ENCODE assay signal across 8 cellular contexts in the genomic region with DNA sequence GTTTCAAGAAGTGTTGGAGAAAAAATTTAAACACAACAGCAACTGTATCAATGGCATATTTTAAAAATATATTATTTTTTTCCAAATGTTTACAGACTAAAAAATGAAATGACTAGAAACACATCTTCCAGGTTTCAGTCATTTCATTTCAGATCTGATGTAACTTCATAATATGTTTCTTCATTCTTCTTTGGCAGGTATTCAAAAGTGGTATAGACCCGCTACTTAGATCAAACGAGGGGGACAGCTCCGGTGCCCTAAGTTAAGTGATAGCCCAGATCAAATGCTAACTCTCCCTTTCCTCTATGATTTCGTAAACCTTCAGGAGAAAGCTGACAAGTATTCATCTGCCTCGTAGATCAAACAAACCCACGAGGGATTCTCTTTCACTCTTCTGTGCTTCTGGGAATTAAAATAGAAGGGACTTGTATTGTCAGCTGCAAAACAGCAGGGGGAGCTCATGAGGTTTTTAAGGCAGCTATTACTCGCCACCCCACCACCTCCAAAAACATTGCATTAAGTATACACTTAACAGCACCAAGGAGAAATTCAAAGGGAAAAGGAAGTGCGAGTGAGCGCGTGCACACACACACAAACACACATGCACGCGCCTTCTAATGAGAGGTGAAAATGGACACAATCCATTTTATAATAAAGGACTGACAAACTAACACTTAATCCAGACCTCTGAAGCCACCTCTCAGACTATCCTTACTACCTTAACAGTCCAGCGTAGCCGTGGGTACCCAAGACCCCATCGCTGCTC. TPM values are rescaled to one million over a fixed set of nuclear protein-coding genes. Genes with fewer than 3 reads are reported as not detected.
DNase-seq lines count a peak whose midpoint lies in the region; TF ChIP-seq lines count a peak whose summit lies in the region.

No MANE protein-coding gene starts in this region.

- no peaks in the 10 kb centered on the region for H3K9me3 ChIP-seq in GM23248 (ENCODE audit: low read depth)

- H3K4me3 Mint-ChIP-seq in brain: peak overlapping the region in 2 of 5 experiments; percentile 58 to 64

- peak overlapping the region; percentile 72 for H3K4me3 ChIP-seq in GM23248

- H3F3A ChIP-seq in GM23248 (ENCODE audit: insufficient read depth): no peaks in the 10 kb centered on the region

- no peak overlapping the region for H3K27ac ChIP-seq in GM23248

- DNase-seq in ELR (ENCODE audit: low read depth) (peak; percentile 69), GM23248 (peak; percentile 74), MV-4-11 (lab: John Stamatoyannopoulos, UW) (peak; percentile 82), T-helper 1 cell (peak in 3 of 5 donors; percentile 15 to 72 (median 35)), iris pigment epithelial cell (ENCODE audit: low read depth) (peak; percentile 66), GOT3 (lab: John Stamatoyannopoulos, UW) (no peak)
- DNase-seq in stimulated activated CD4-positive, alpha-beta T cell treated with anti-CD3 and anti-CD28 coated beads, Interleukin-2, amount 100 ng/mL, for 48 hours: peak; percentile 30 to 41

- peaks cover 8% of the 10 kb centered on the region for H3K27me3 Mint-ChIP-seq in brain

- peak overlapping the region; percentile 91 for H2AFZ ChIP-seq in GM23248

- no peaks in the 10 kb centered on the region for H3K79me2 ChIP-seq in GM23248 (ENCODE audit: insufficient read depth)

- peak overlapping the region in 1 of 5 experiments; percentile 25 for H3K27ac Mint-ChIP-seq in brain

- TF ChIP-seq CTCF in brain (conservative IDR thresholded peaks at IDR 0.05): peak; percentile 86 to 91

- WGBS in GM23248 (ENCODE audit: low coverage in 1 of 2, low lambda C conversion rate in 2 of 2, missing lambda C conversion rate in 2 of 2), 2 experiments: 11 to 16% methylated on average over 15 of the region's 15 CpGs

- peak overlapping the region; percentile 92 for H3K4me2 ChIP-seq in GM23248 (ENCODE audit: unreplicated experiment)

- peaks cover 6 to 18% (median 11%) of the 10 kb centered on the region in 5 experiments for H3K9me3 Mint-ChIP-seq in brain

- H3K9ac ChIP-seq in GM23248: peak overlapping the region; percentile 66

- H3K36me3 Mint-ChIP-seq in brain: no peaks in the 10 kb centered on the region

- no peaks in the 10 kb centered on the region; the same call in 1 of the 2 replicates for H3K27me3 ChIP-seq in GM23248 (replicated peaks; ENCODE audit: insufficient read depth)

- no peaks in the 10 kb centered on the region for H3K4me1 ChIP-seq in GM23248 (ENCODE audit: insufficient read depth)

- no peaks in the 10 kb centered on the region for H3K36me3 ChIP-seq in GM23248 (ENCODE audit: low read depth)

- H4K20me1 ChIP-seq in GM23248 (ENCODE audit: insufficient read depth): no peaks in the 10 kb centered on the region

- in situ Hi-C loops in GM23248 (cut with MboI): loop anchor here (25.0 kb wide), 1 partner anchor 998 kb away; no protein-coding TSS in a partner anchor

- no peaks in the 10 kb centered on the region for H3K9me2 ChIP-seq in GM23248 (ENCODE audit: insufficient read depth)

- H3K4me1 Mint-ChIP-seq in brain: peaks cover 7% of the 10 kb centered on the region

RNA-seq across cellular contexts. Expression of gene HELT, which starts 21.4 kb away (rescaled TPM):
- not detected in 2 replicates for total RNA-seq in GM23248 (2014; rRNA removed; shearing (Covaris generic))
- polyA plus RNA-seq in GM23248 (2016; fragmentation: Nextera tagmentation; extraction: Ambion mirVana) (not detected in 2 replicates), brain (ENCODE audit: insufficient read depth, low read depth, low replicate concordance) (not detected)
